13 cellular contexts compared by ENCODE assay signal in genomic region chr6:17093692-17094091, GRCh38. TPM values are rescaled to one million over a fixed set of nuclear protein-coding genes. Genes with fewer than 3 reads are reported as not detected.
A peak's percentile ranks its signal among the peaks of the same experiment; 100 is the strongest.
DNase-seq lines count a peak whose midpoint lies in the region; ATAC-seq and TF ChIP-seq lines count a peak whose summit lies in the region.
"Had no signal": no experiment of that assay in that cellular context is flagged by ENCODE, and none has a peak within 500 bp of the region (broad histone marks: within the 10 kb centered on the region; RNA-seq: fewer than 3 reads in every experiment).

No MANE protein-coding gene starts in this region.

- no peak overlapping the region for H2AFZ ChIP-seq in Karpas-422 (ENCODE audit: low read length)

- H3K27me3 ChIP-seq in Karpas-422 (ENCODE audit: low read length) = no peaks in the 10 kb centered on the region
- H3K27me3 ChIP-seq in kidney epithelial cell (ENCODE audit: control insufficient read depth, insufficient read depth, low read length) = no peaks in the 10 kb centered on the region
- no peaks in the 10 kb centered on the region for H3K27me3 ChIP-seq in esophagus muscularis mucosa
- H3K27me3 ChIP-seq: upper lobe of right lung had no signal

- TF ChIP-seq EP300 in esophagus muscularis mucosa (IDR thresholded peaks at IDR 0.05) = no peak

- H3K4me1 ChIP-seq in Karpas-422 (ENCODE audit: low read length) (no peaks in the 10 kb centered on the region), esophagus muscularis mucosa (no peaks in the 10 kb centered on the region)
- H3K4me1 ChIP-seq: upper lobe of right lung had no signal

- TF ChIP-seq CTCF in VCaP (conservative IDR thresholded peaks at IDR 0.05) (peak; percentile 35; the same call in 1 of the 2 replicates), kidney epithelial cell (IDR thresholded peaks at IDR 0.05; ENCODE audit: insufficient read depth, low read length, poor library complexity, severe bottlenecking) (peak; percentile 26), mesothelial cell of epicardium (IDR thresholded peaks at IDR 0.05; ENCODE audit: unreplicated experiment) (no peak), esophagus muscularis mucosa (IDR thresholded peaks at IDR 0.05) (no peak)

- H3K4me1 Mint-ChIP-seq in mesothelial cell of epicardium = peaks cover 13% of the 10 kb centered on the region

- H3K4me2 ChIP-seq in Karpas-422 (ENCODE audit: low read depth, low read length, poor library complexity, severe bottlenecking) = no peak overlapping the region

- no peak overlapping the region for H3K27ac ChIP-seq in Karpas-422 (ENCODE audit: low read length)
- H3K27ac ChIP-seq in VCaP = no peak overlapping the region
- H3K27ac ChIP-seq in esophagus muscularis mucosa (replicated peaks in 1 of 4) = no peak overlapping the region
- H3K27ac ChIP-seq: upper lobe of right lung had no signal

- no peak overlapping the region for H3K9ac ChIP-seq in Karpas-422 (ENCODE audit: low read length)

- no peaks in the 10 kb centered on the region for H3K9me3 ChIP-seq in Karpas-422 (ENCODE audit: low read length)
- H3K9me3 ChIP-seq in esophagus muscularis mucosa = no peaks in the 10 kb centered on the region
- H3K9me3 ChIP-seq: upper lobe of right lung had no signal

- H3K4me3 ChIP-seq in Karpas-422 (ENCODE audit: low read length) (no peak overlapping the region), kidney epithelial cell (ENCODE audit: low read depth, low read length) (no peak overlapping the region), esophagus muscularis mucosa (no peak overlapping the region)
- H3K4me3 ChIP-seq: upper lobe of right lung had no signal

- no peaks in the 10 kb centered on the region for H3K79me2 ChIP-seq in Karpas-422 (ENCODE audit: low read length)

- H3K36me3 ChIP-seq in Karpas-422 (ENCODE audit: insufficient read depth, low read length) (no peaks in the 10 kb centered on the region), kidney epithelial cell (ENCODE audit: control insufficient read depth, insufficient read depth, low read length) (no peaks in the 10 kb centered on the region), esophagus muscularis mucosa (no peaks in the 10 kb centered on the region)
- H3K36me3 ChIP-seq: upper lobe of right lung had no signal

- intact Hi-C loops in esophagus muscularis mucosa (cut with DNase I) = no loop called here

- no peak overlapping the region for H3K27ac Mint-ChIP-seq in mesothelial cell of epicardium
- H3K27ac Mint-ChIP-seq: natural killer cell treated with Interleukin-12 subunit alpha and Interleukin-12 subunit beta and Interleukin-15 and Interleukin-18, amount 100 ng/mL, for 72 hours had no signal

- DNase-seq in EL (peak; percentile 18), Karpas-422 (peak; percentile 50), kidney epithelial cell (ENCODE audit: low read depth) (no peak), SHP77 treated with DMSO at 0.1 percent for 48 hours (lab: John Stamatoyannopoulos, UW) (no peak), mesothelial cell of epicardium (ENCODE audit: low spot score in 2 of 2, unreplicated experiment in 2 of 2) (no peak), esophagus muscularis mucosa (ENCODE audit: extremely low spot score) (no peak)
- DNase-seq: activated T-cell treated with anti-CD3 and anti-CD28 coated beads for 4 hours; NCI-H187; stimulated activated CD4-positive, alpha-beta T cell treated with anti-CD3 and anti-CD28 coated beads, Interleukin-2, amount 100 ng/mL, for 48 hours; upper lobe of right lung had no signal

- H3K4me3 Mint-ChIP-seq in mesothelial cell of epicardium = no peak overlapping the region
- H3K4me3 Mint-ChIP-seq: natural killer cell treated with Interleukin-12 subunit alpha and Interleukin-12 subunit beta and Interleukin-15 and Interleukin-18, amount 100 ng/mL, for 72 hours had no signal

- ATAC-seq in HG02759 (IDR thresholded peaks at IDR 0.05; ENCODE audit: unreplicated experiment) = no peak
- ATAC-seq: natural killer cell treated with Interleukin-12 subunit alpha and Interleukin-12 subunit beta and Interleukin-15 and Interleukin-18, amount 100 ng/mL, for 72 hours; upper lobe of right lung had no signal

- H4K20me1 ChIP-seq in Karpas-422 (ENCODE audit: insufficient read depth, low read depth, low read length) = no peaks in the 10 kb centered on the region

- H3K36me3 Mint-ChIP-seq in mesothelial cell of epicardium = peaks cover 2% of the 10 kb centered on the region
- H3K36me3 Mint-ChIP-seq: natural killer cell treated with Interleukin-12 subunit alpha and Interleukin-12 subunit beta and Interleukin-15 and Interleukin-18, amount 100 ng/mL, for 72 hours had no signal

- no peaks in the 10 kb centered on the region for H3K9me2 ChIP-seq in Karpas-422 (replicated peaks; ENCODE audit: insufficient read depth, low read length)

- H3K9me3 Mint-ChIP-seq in mesothelial cell of epicardium = peaks cover 17% of the 10 kb centered on the region
- H3K9me3 Mint-ChIP-seq: natural killer cell treated with Interleukin-12 subunit alpha and Interleukin-12 subunit beta and Interleukin-15 and Interleukin-18, amount 100 ng/mL, for 72 hours had no signal

- no peak for TF ChIP-seq POLR2A in esophagus muscularis mucosa (IDR thresholded peaks at IDR 0.05; ENCODE audit: low read depth)

- WGBS in esophagus muscularis mucosa = 44% methylated on average over 6 of the region's 6 CpGs

- no peaks in the 10 kb centered on the region for H3K27me3 Mint-ChIP-seq in mesothelial cell of epicardium (ENCODE audit: low read depth)

RNA-seq across cellular contexts. Expression of gene STMND1, which starts 8.2 kb away (rescaled TPM):
- total RNA-seq in Karpas-422 (2014; rRNA removed; shearing (Covaris generic); ENCODE audit: low replicate concordance) = not detected in 2 replicates
- 0.07 TPM in 1 of 2 replicates, not detected in the other for total RNA-seq in kidney epithelial cell
- total RNA-seq in mesothelial cell of epicardium = 0.34 to 0.38 TPM in 2 of 3 replicates, not detected in the other
- not detected for total RNA-seq in esophagus muscularis mucosa
- total RNA-seq: natural killer cell treated with Interleukin-12 subunit alpha and Interleukin-12 subunit beta and Interleukin-15 and Interleukin-18, amount 100 ng/mL, for 72 hours; upper lobe of right lung had no signal

Comparison
In these comparisons a context has a peak if more than half of its experiments do, and no peak if none do; other contexts are left out.
1. DNase-seq: peak in EL (single experiment) and Karpas-422 (single experiment); none in kidney epithelial cell (single experiment), SHP77 treated with DMSO at 0.1 percent for 48 hours (single experiment), mesothelial cell of epicardium (0 of 2) and esophagus muscularis mucosa (single experiment).
2. CTCF ChIP-seq: peak in VCaP (single experiment) and kidney epithelial cell (single experiment); none in mesothelial cell of epicardium (single experiment) and esophagus muscularis mucosa (0 of 3).